ENCODE assay signal across 1 cellular context in genomic region chrX:153649178-153649914, GRCh38.
TF ChIP-seq lines count a peak whose summit lies in the region.

No MANE protein-coding gene starts in this region.

TF ChIP-seq in GM12878, 131 proteins besides CTCF, POLR2A, EP300 and RAD21:
- TF ChIP-seq BCL3 (IDR thresholded peaks at IDR 0.05; ENCODE audit: borderline replicate concordance, insufficient read depth, low read depth, low read length, poor library complexity, severe bottlenecking) (no peak), CEBPZ (IDR thresholded peaks at IDR 0.05; ENCODE audit: low read depth, low read length) (no peak), SMC3 (IDR thresholded peaks at IDR 0.05; ENCODE audit: borderline replicate concordance, low read length) (peak; percentile 44), ZNF207 (IDR thresholded peaks at IDR 0.05; ENCODE audit: borderline replicate concordance) (no peak), MTA2 (IDR thresholded peaks at IDR 0.05; ENCODE audit: low read depth) (no peak), YY1 (IDR thresholded peaks at IDR 0.05; ENCODE audit: low read depth, low read length) (0 out of 2 replicates have a peak, but pooled peaks have one; percentile 14)
